In genomic region chr5:1507961-1508678, GRCh38 we compare ENCODE assay signal across 13 cellular contexts. TPM values are rescaled to one million over a fixed set of nuclear protein-coding genes. Genes with fewer than 3 reads are reported as not detected.
DNase-seq lines count a peak whose midpoint lies in the region; ATAC-seq and TF ChIP-seq lines count a peak whose summit lies in the region.
"Had no signal": no experiment of that assay in that cellular context is flagged by ENCODE, and none has a peak within 500 bp of the region (broad histone marks: within the 10 kb centered on the region; RNA-seq: fewer than 3 reads in every experiment).

No MANE protein-coding gene starts in this region.

- peaks cover 17% of the 10 kb centered on the region for H3K36me3 Mint-ChIP-seq in endothelial cell (ENCODE audit: low read depth, unreplicated experiment)
- peaks cover 23% of the 10 kb centered on the region for H3K36me3 Mint-ChIP-seq in nephron progenitor cell (ENCODE audit: low read depth)

- no peak for ATAC-seq in Right ventricle myocardium superior (ENCODE audit: poor library complexity)
- no peak for ATAC-seq in left ventricle myocardium superior
- ATAC-seq in GM19452 (IDR thresholded peaks at IDR 0.05; ENCODE audit: unreplicated experiment) = no peak

- H3K4me1 Mint-ChIP-seq in endothelial cell (ENCODE audit: unreplicated experiment) (peaks cover 7% of the 10 kb centered on the region), nephron progenitor cell (peaks cover 41% of the 10 kb centered on the region)

- H3K4me3 Mint-ChIP-seq in endothelial cell (ENCODE audit: unreplicated experiment) = no peak overlapping the region
- H3K4me3 Mint-ChIP-seq in nephron progenitor cell = no peak overlapping the region

- H3K9me3 Mint-ChIP-seq in endothelial cell (ENCODE audit: unreplicated experiment) = no peaks in the 10 kb centered on the region
- no peaks in the 10 kb centered on the region for H3K9me3 Mint-ChIP-seq in nephron progenitor cell

- intact Hi-C loops in Right ventricle myocardium superior (cut with DNase I) (no loop called here), left ventricle myocardium superior (cut with micrococcal nuclease) (no loop called here)

- peak overlapping the region; percentile 48 for H3K27ac Mint-ChIP-seq in endothelial cell (ENCODE audit: unreplicated experiment)
- H3K27ac Mint-ChIP-seq in nephron progenitor cell = peak overlapping the region; percentile 80

- peak; percentile 30 for DNase-seq in Right ventricle myocardium superior
- no peak for DNase-seq in left ventricle myocardium superior
- no peak for DNase-seq in endothelial cell (ENCODE audit: low spot score)
- no peak for DNase-seq in nephron progenitor cell
- DNase-seq in NCI-H2171 treated with DMSO at 0.1 percent for 48 hours (lab: John Stamatoyannopoulos, UW) = no peak
- no peak for DNase-seq in NCI-H1048 (lab: John Stamatoyannopoulos, UW)
- DNase-seq in NCI-H82 (lab: John Stamatoyannopoulos, UW) = no peak
- DNase-seq: ACHN; activated naive CD4-positive, alpha-beta T cell treated with Interleukin-2 at 50 U/mL for 16 hours; COR-L47; effector memory CD4-positive, alpha-beta T cell; NCI-H1436 had no signal

- TF ChIP-seq CTCF in endothelial cell (IDR thresholded peaks at IDR 0.05; ENCODE audit: unreplicated experiment) = no peak
- no peak for TF ChIP-seq CTCF in nephron progenitor cell (IDR thresholded peaks at IDR 0.05)

- H3K27me3 Mint-ChIP-seq in endothelial cell (ENCODE audit: unreplicated experiment) (peaks cover 9% of the 10 kb centered on the region), nephron progenitor cell (ENCODE audit: low read depth, poor library complexity) (peaks cover 2% of the 10 kb centered on the region)

RNA-seq across cellular contexts. Expression of gene LPCAT1, which starts 15.6 kb away (rescaled TPM):
- total RNA-seq in Right ventricle myocardium superior (11.5 TPM), left ventricle myocardium superior (13.4 TPM), endothelial cell (ENCODE audit: unreplicated experiment) (81.3 TPM)
